In the genomic region with DNA sequence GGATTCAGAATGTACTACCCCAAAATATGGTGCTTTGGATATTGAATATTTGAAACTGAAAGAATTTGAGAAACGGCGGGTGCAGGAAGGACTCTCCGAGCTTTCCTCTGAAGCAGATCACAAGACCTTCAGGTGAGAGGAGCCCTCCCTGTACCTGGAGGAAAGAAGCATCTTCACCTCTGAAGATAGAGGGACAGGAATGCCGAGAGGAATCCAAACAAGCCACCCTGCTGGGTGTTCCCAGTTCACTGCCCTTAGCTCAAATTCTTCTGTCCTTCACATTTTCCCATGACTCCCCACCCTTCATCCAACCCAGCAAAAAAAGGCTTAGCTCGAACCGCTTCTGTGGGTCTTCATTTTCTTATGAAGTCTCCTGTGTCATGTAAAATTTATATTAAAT, we compare ENCODE assay signal across 2 cellular contexts.
TF ChIP-seq lines count a peak whose summit lies in the region.

No MANE protein-coding gene starts in this region.

TF ChIP-seq in GM23338, 12 proteins besides CTCF, POLR2A, EP300 and RAD21:
- TF ChIP-seq, protein P1, sequence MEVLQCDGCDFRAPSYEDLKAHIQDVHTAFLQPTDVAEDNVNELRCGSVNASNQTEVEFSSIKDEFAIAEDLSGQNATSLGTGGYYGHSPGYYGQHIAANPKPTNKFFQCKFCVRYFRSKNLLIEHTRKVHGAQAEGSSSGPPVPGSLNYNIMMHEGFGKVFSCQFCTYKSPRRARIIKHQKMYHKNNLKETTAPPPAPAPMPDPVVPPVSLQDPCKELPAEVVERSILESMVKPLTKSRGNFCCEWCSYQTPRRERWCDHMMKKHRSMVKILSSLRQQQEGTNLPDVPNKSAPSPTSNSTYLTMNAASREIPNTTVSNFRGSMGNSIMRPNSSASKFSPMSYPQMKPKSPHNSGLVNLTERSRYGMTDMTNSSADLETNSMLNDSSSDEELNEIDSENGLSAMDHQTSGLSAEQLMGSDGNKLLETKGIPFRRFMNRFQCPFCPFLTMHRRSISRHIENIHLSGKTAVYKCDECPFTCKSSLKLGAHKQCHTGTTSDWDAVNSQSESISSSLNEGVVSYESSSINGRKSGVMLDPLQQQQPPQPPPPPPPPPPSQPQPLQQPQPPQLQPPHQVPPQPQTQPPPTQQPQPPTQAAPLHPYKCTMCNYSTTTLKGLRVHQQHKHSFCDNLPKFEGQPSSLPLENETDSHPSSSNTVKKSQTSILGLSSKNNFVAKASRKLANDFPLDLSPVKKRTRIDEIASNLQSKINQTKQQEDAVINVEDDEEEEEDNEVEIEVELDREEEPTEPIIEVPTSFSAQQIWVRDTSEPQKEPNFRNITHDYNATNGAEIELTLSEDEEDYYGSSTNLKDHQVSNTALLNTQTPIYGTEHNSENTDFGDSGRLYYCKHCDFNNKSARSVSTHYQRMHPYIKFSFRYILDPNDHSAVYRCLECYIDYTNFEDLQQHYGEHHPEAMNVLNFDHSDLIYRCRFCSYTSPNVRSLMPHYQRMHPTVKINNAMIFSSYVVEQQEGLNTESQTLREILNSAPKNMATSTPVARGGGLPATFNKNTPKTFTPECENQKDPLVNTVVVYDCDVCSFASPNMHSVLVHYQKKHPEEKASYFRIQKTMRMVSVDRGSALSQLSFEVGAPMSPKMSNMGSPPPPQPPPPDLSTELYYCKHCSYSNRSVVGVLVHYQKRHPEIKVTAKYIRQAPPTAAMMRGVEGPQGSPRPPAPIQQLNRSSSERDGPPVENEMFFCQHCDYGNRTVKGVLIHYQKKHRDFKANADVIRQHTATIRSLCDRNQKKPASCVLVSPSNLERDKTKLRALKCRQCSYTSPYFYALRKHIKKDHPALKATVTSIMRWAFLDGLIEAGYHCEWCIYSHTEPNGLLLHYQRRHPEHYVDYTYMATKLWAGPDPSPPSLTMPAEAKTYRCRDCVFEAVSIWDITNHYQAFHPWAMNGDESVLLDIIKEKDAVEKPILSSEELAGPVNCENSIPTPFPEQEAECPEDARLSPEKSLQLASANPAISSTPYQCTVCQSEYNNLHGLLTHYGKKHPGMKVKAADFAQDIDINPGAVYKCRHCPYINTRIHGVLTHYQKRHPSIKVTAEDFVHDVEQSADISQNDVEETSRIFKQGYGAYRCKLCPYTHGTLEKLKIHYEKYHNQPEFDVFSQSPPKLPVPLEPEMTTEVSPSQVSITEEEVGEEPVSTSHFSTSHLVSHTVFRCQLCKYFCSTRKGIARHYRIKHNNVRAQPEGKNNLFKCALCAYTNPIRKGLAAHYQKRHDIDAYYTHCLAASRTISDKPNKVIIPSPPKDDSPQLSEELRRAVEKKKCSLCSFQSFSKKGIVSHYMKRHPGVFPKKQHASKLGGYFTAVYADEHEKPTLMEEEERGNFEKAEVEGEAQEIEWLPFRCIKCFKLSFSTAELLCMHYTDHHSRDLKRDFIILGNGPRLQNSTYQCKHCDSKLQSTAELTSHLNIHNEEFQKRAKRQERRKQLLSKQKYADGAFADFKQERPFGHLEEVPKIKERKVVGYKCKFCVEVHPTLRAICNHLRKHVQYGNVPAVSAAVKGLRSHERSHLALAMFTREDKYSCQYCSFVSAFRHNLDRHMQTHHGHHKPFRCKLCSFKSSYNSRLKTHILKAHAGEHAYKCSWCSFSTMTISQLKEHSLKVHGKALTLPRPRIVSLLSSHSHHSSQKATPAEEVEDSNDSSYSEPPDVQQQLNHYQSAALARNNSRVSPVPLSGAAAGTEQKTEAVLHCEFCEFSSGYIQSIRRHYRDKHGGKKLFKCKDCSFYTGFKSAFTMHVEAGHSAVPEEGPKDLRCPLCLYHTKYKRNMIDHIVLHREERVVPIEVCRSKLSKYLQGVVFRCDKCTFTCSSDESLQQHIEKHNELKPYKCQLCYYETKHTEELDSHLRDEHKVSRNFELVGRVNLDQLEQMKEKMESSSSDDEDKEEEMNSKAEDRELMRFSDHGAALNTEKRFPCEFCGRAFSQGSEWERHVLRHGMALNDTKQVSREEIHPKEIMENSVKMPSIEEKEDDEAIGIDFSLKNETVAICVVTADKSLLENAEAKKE (CRISPR knock-in tag; IDR thresholded peaks at IDR 0.05): peak; percentile 83; the same call in 1 of the 2 replicates
- no peak for TF ChIP-seq EZH2phosphoT487 (IDR thresholded peaks at IDR 0.05; ENCODE audit: unreplicated experiment)

TF ChIP-seq in WTC11, 78 proteins besides CTCF, POLR2A, EP300 and RAD21 (continued from another document):
- TF ChIP-seq, protein P2, sequence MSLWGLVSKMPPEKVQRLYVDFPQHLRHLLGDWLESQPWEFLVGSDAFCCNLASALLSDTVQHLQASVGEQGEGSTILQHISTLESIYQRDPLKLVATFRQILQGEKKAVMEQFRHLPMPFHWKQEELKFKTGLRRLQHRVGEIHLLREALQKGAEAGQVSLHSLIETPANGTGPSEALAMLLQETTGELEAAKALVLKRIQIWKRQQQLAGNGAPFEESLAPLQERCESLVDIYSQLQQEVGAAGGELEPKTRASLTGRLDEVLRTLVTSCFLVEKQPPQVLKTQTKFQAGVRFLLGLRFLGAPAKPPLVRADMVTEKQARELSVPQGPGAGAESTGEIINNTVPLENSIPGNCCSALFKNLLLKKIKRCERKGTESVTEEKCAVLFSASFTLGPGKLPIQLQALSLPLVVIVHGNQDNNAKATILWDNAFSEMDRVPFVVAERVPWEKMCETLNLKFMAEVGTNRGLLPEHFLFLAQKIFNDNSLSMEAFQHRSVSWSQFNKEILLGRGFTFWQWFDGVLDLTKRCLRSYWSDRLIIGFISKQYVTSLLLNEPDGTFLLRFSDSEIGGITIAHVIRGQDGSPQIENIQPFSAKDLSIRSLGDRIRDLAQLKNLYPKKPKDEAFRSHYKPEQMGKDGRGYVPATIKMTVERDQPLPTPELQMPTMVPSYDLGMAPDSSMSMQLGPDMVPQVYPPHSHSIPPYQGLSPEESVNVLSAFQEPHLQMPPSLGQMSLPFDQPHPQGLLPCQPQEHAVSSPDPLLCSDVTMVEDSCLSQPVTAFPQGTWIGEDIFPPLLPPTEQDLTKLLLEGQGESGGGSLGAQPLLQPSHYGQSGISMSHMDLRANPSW (CRISPR knock-in tag; conservative IDR thresholded peaks at IDR 0.05; ENCODE audit: low read depth): no peak
- TF ChIP-seq RELA (CRISPR knock-in tag; IDR thresholded peaks at IDR 0.05; ENCODE audit: borderline replicate concordance) (no peak), KAT7 (CRISPR knock-in tag; IDR thresholded peaks at IDR 0.05; ENCODE audit: borderline replicate concordance) (no peak)
- TF ChIP-seq, protein P3, sequence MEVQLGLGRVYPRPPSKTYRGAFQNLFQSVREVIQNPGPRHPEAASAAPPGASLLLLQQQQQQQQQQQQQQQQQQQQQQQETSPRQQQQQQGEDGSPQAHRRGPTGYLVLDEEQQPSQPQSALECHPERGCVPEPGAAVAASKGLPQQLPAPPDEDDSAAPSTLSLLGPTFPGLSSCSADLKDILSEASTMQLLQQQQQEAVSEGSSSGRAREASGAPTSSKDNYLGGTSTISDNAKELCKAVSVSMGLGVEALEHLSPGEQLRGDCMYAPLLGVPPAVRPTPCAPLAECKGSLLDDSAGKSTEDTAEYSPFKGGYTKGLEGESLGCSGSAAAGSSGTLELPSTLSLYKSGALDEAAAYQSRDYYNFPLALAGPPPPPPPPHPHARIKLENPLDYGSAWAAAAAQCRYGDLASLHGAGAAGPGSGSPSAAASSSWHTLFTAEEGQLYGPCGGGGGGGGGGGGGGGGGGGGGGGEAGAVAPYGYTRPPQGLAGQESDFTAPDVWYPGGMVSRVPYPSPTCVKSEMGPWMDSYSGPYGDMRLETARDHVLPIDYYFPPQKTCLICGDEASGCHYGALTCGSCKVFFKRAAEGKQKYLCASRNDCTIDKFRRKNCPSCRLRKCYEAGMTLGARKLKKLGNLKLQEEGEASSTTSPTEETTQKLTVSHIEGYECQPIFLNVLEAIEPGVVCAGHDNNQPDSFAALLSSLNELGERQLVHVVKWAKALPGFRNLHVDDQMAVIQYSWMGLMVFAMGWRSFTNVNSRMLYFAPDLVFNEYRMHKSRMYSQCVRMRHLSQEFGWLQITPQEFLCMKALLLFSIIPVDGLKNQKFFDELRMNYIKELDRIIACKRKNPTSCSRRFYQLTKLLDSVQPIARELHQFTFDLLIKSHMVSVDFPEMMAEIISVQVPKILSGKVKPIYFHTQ (CRISPR knock-in tag; IDR thresholded peaks at IDR 0.05): no peak
- TF ChIP-seq, protein P4, sequence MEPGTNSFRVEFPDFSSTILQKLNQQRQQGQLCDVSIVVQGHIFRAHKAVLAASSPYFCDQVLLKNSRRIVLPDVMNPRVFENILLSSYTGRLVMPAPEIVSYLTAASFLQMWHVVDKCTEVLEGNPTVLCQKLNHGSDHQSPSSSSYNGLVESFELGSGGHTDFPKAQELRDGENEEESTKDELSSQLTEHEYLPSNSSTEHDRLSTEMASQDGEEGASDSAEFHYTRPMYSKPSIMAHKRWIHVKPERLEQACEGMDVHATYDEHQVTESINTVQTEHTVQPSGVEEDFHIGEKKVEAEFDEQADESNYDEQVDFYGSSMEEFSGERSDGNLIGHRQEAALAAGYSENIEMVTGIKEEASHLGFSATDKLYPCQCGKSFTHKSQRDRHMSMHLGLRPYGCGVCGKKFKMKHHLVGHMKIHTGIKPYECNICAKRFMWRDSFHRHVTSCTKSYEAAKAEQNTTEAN (CRISPR knock-in tag; IDR thresholded peaks at IDR 0.05): no peak
